20 cellular contexts compared by ENCODE assay signal in the genomic region with DNA sequence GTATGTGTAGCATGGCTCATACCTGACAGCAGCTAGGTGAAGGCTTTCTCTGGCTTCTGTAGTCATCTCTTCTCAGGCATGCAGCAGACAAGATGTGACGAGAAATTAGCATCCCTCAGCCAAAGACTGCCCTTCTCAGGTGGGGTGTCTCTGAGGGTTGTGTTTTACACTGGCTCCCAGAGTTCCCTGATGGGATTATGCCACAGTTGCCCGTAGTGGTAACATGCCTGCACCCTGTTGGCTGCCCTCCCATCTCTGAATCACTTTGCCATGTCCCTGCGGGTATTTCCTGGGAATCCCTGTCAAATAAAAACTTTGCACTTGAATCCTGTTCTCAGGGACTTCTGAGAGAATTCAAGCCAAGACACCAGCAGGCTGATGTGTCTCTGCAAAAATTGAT.
DNase-seq lines count a peak whose midpoint lies in the region; ATAC-seq, FAIRE-seq and TF ChIP-seq lines count a peak whose summit lies in the region.
"Had no signal": no experiment of that assay in that cellular context is flagged by ENCODE, and none has a peak within 500 bp of the region (broad histone marks: within the 10 kb centered on the region; RNA-seq: fewer than 3 reads in every experiment).

No MANE protein-coding gene starts in this region.

- H3K27ac Mint-ChIP-seq in activated CD8-positive, alpha-beta memory T cell treated with anti-CD3 and anti-CD28 coated beads, Interleukin-2, amount 10 ng/mL, durations not matched to agents 7 days and 5 days: no peak overlapping the region
- H3K27ac Mint-ChIP-seq: activated naive CD8-positive, alpha-beta T cell treated with anti-CD3 and anti-CD28 coated beads for 36 hours; endodermal cell; GM23338; immature natural killer cell had no signal

- no peak overlapping the region for H3K14ac ChIP-seq in H1 (ENCODE audit: insufficient read length)

- H3K9me3 ChIP-seq in GM23248 (ENCODE audit: low read depth) (no peaks in the 10 kb centered on the region), H1 (ENCODE audit: insufficient read depth in 2 of 2, low read depth in 1 of 2, low read length in 1 of 2) (no peaks in the 10 kb centered on the region), prostate gland (no peaks in the 10 kb centered on the region)
- H3K9me3 ChIP-seq: body of pancreas, colonic mucosa had no signal

- no peak overlapping the region for H2BK15ac ChIP-seq in H1 (ENCODE audit: low read length)

- H2BK12ac ChIP-seq in H1 (ENCODE audit: low read depth, low read length): peak overlapping the region; percentile 27; the same call in 1 of the 2 replicates

- DNase-seq in GM23248: peak; percentile 24
- DNase-seq in RCC 7860 (ENCODE audit: low spot score): peak; percentile 10
- no peak for DNase-seq in H1 (ENCODE audit: low read depth in 1 of 2, low spot score in 2 of 2)
- peak; percentile 26 for DNase-seq in prostate gland (ENCODE audit: low spot score)
- DNase-seq in stimulated activated naive CD4-positive, alpha-beta T cell treated with Interleukin-2 at 50 U/mL for 16 hours (lab: John Stamatoyannopoulos, UW): no peak
- DNase-seq in activated naive CD4-positive, alpha-beta T cell treated with Interleukin-2 at 50 U/mL for 16 hours: no peak
- no peak for DNase-seq in nucleus accumbens (lab: John Stamatoyannopoulos, UW)
- no peak for DNase-seq in activated CD8-positive, alpha-beta memory T cell treated with anti-CD3 and anti-CD28 coated beads, Interleukin-2, amount 10 ng/mL, durations not matched to agents 7 days and 5 days
- DNase-seq: activated naive CD8-positive, alpha-beta T cell treated with anti-CD3 and anti-CD28 coated beads for 36 hours; body of pancreas; colonic mucosa; endodermal cell; immature natural killer cell; Karpas-422; NCI-H1105 treated with DMSO at 0.1 percent for 48 hours; NCI-H510A treated with DMSO at 0.1 percent for 48 hours; NK-92 treated with Interleukin-12 subunit alpha and Interleukin-12 subunit beta, amount 100 ng/mL, for 24 hours; right cardiac atrium; RPMI8226 had no signal

- H3K36me3 ChIP-seq in GM23248 (ENCODE audit: low read depth) (no peaks in the 10 kb centered on the region), H1 (ENCODE audit: control insufficient read depth in 2 of 4, insufficient read depth in 4 of 4, low read length in 3 of 4) (no peaks in the 10 kb centered on the region), prostate gland (no peaks in the 10 kb centered on the region)
- H3K36me3 ChIP-seq: colonic mucosa had no signal

- no peaks in the 10 kb centered on the region for H3K9me2 ChIP-seq in GM23248 (ENCODE audit: insufficient read depth)

- no peak overlapping the region for H2AK5ac ChIP-seq in H1 (ENCODE audit: low read depth, low read length)

- in situ Hi-C loops in GM23248 (cut with MboI): loop anchor here (25.0 kb wide), 1 partner anchor 880 kb away; no protein-coding TSS in a partner anchor

- H3K4me1 ChIP-seq in GM23248 (ENCODE audit: insufficient read depth) (peaks cover 36% of the 10 kb centered on the region), H1 (replicated peaks in 1 of 4; ENCODE audit: control insufficient read depth in 3 of 4, insufficient read depth in 4 of 4, low read length in 3 of 4) (peaks cover 0 to 15% (median 9%) of the 10 kb centered on the region in 4 experiments; a peak in 6 of 7 replicates), prostate gland (replicated peaks) (no peaks in the 10 kb centered on the region)
- H3K4me1 ChIP-seq: body of pancreas, colonic mucosa had no signal

- H3K27me3 ChIP-seq in GM23248 (replicated peaks; ENCODE audit: insufficient read depth) (no peaks in the 10 kb centered on the region), H1 (replicated peaks in 1 of 4; ENCODE audit: control insufficient read depth in 3 of 4, extremely low read depth in 1 of 4, insufficient read depth in 3 of 4, low read length in 3 of 4) (peaks cover 0 to 2% (median under 1%) of the 10 kb centered on the region in 4 experiments; a peak in 1 of 7 replicates), prostate gland (replicated peaks; ENCODE audit: insufficient read depth) (no peaks in the 10 kb centered on the region)
- H3K27me3 ChIP-seq: body of pancreas, colonic mucosa had no signal

- no peak for TF ChIP-seq POLR2A in H1 (IDR thresholded peaks at IDR 0.05; ENCODE audit: control extremely low read depth in 1 of 2, low read depth in 2 of 2, low read length in 2 of 2)
- TF ChIP-seq POLR2A in prostate gland (IDR thresholded peaks at IDR 0.05): no peak

- no peak for TF ChIP-seq RAD21 in H1 (IDR thresholded peaks at IDR 0.05 in 1 of 2, conservative IDR thresholded peaks at IDR 0.05 in 1 of 2; ENCODE audit: low read depth in 2 of 2, low read length in 2 of 2)

- peaks cover 6% of the 10 kb centered on the region for H3F3A ChIP-seq in GM23248 (ENCODE audit: insufficient read depth)

- no peak overlapping the region for H3K4me3 ChIP-seq in GM23248
- no peak overlapping the region for H3K4me3 ChIP-seq in H1 (ENCODE audit: extremely low read depth in 1 of 4, insufficient read depth in 2 of 4, low read depth in 3 of 4, low read length in 4 of 4)
- no peak overlapping the region for H3K4me3 ChIP-seq in prostate gland
- H3K4me3 ChIP-seq: body of pancreas, colonic mucosa, GM23338 had no signal

- CTCF ChIA-PET in H1 (lab: Charles Lee; ENCODE audit: partially characterized antibody): interaction anchor here (1.6 kb wide), 1 partner anchor 26 kb away, joined by 7 read pairs; no protein-coding TSS in a partner anchor
- CTCF ChIA-PET in activated CD8-positive, alpha-beta memory T cell treated with anti-CD3 and anti-CD28 coated beads, Interleukin-2, amount 10 ng/mL, durations not matched to agents 7 days and 5 days (lab: Charles Lee): no interaction called here

- no peak overlapping the region for H3K23ac ChIP-seq in H1 (ENCODE audit: insufficient read length)

- intact Hi-C loops in prostate gland (cut with DNase I): loop anchor here (10.0 kb wide), 4 partner anchors 433 to 913 kb away; partner anchors contain the start of gene WNT5A

- H2AFZ ChIP-seq in GM23248: no peak overlapping the region
- no peak overlapping the region for H2AFZ ChIP-seq in H1 (ENCODE audit: low read length)
- H2AFZ ChIP-seq: GM23338 had no signal

- H4K91ac ChIP-seq in H1 (replicated peaks; ENCODE audit: insufficient read length, low read length): no peak overlapping the region

- WGBS in GM23248 (ENCODE audit: low coverage in 1 of 2, low lambda C conversion rate in 2 of 2, missing lambda C conversion rate in 2 of 2), 2 experiments: 78 to 92% methylated on average over 3 of the region's 3 CpGs
- WGBS in H1 (ENCODE audit: extremely low coverage in 1 of 2, insufficient coverage in 1 of 2, insufficient read length in 1 of 2, insufficient replicate concordance in 2 of 2, low coverage in 1 of 2, low lambda C conversion rate in 2 of 2, missing lambda C conversion rate in 1 of 2), 2 experiments: 95% methylated on average over 3 of the region's 3 CpGs; no CpG with 5 or more reads in 1 of the 2 experiments
- WGBS in prostate gland: 43% methylated on average over 3 of the region's 3 CpGs

- no peak overlapping the region for H2BK5ac ChIP-seq in H1 (ENCODE audit: low read depth, low read length)

- H3K23me2 ChIP-seq in H1 (ENCODE audit: low read depth, low read length): no peaks in the 10 kb centered on the region

- H4K20me1 ChIP-seq in GM23248 (ENCODE audit: insufficient read depth): no peaks in the 10 kb centered on the region
- H4K20me1 ChIP-seq in H1 (replicated peaks in 1 of 2; ENCODE audit: control insufficient read depth in 1 of 2, insufficient read depth in 2 of 2, low read length in 2 of 2): no peaks in the 10 kb centered on the region

- no peak overlapping the region for H3K4me3 Mint-ChIP-seq in activated CD8-positive, alpha-beta memory T cell treated with anti-CD3 and anti-CD28 coated beads, Interleukin-2, amount 10 ng/mL, durations not matched to agents 7 days and 5 days
- H3K4me3 Mint-ChIP-seq: activated naive CD8-positive, alpha-beta T cell treated with anti-CD3 and anti-CD28 coated beads for 36 hours; endodermal cell; GM23338; immature natural killer cell had no signal

- no peaks in the 10 kb centered on the region for H3K4me1 Mint-ChIP-seq in activated CD8-positive, alpha-beta memory T cell treated with anti-CD3 and anti-CD28 coated beads, Interleukin-2, amount 10 ng/mL, durations not matched to agents 7 days and 5 days
- H3K4me1 Mint-ChIP-seq: activated naive CD8-positive, alpha-beta T cell treated with anti-CD3 and anti-CD28 coated beads for 36 hours; endodermal cell; immature natural killer cell had no signal

- no peak overlapping the region for H2BK120ac ChIP-seq in H1 (replicated peaks; ENCODE audit: low read depth, low read length)

- H4K8ac ChIP-seq in H1 (ENCODE audit: extremely low read depth, insufficient read depth, low read length): no peak overlapping the region

- H3K9ac ChIP-seq in GM23248 (no peak overlapping the region), H1 (replicated peaks in 1 of 4; ENCODE audit: extremely low read depth in 1 of 4, low read depth in 3 of 4, low read length in 3 of 4) (no peak overlapping the region)

- H3K18ac ChIP-seq in H1 (ENCODE audit: extremely low read depth, low read length): no peak overlapping the region

- TF ChIP-seq CTCF in H1 (IDR thresholded peaks at IDR 0.05; ENCODE audit: control extremely low read depth in 1 of 3, insufficient read depth in 1 of 3, low read depth in 1 of 3, low read length in 3 of 3) (no peak), prostate gland (IDR thresholded peaks at IDR 0.05) (no peak)

- POLR2A ChIA-PET in H1 (lab: Charles Lee; ENCODE audit: partially characterized antibody): no interaction called here

- H3K36me3 Mint-ChIP-seq in activated CD8-positive, alpha-beta memory T cell treated with anti-CD3 and anti-CD28 coated beads, Interleukin-2, amount 10 ng/mL, durations not matched to agents 7 days and 5 days: no peaks in the 10 kb centered on the region
- H3K36me3 Mint-ChIP-seq: activated naive CD8-positive, alpha-beta T cell treated with anti-CD3 and anti-CD28 coated beads for 36 hours; immature natural killer cell had no signal

- FAIRE-seq in RCC 7860 (lab: Jason Lieb, UNC) (no peak), H1 (lab: Jason Lieb, UNC) (no peak)

- peaks cover 2% of the 10 kb centered on the region for H3K9me3 Mint-ChIP-seq in activated CD8-positive, alpha-beta memory T cell treated with anti-CD3 and anti-CD28 coated beads, Interleukin-2, amount 10 ng/mL, durations not matched to agents 7 days and 5 days (ENCODE audit: low read depth)
- H3K9me3 Mint-ChIP-seq: activated naive CD8-positive, alpha-beta T cell treated with anti-CD3 and anti-CD28 coated beads for 36 hours; endodermal cell; GM23338 had no signal

- H3K27me3 Mint-ChIP-seq in activated CD8-positive, alpha-beta memory T cell treated with anti-CD3 and anti-CD28 coated beads, Interleukin-2, amount 10 ng/mL, durations not matched to agents 7 days and 5 days: no peaks in the 10 kb centered on the region

- no peak overlapping the region for H3K4ac ChIP-seq in H1 (replicated peaks; ENCODE audit: insufficient read length, low read depth, low read length)

- no peak overlapping the region for H2BK20ac ChIP-seq in H1 (ENCODE audit: low read length)

- no peak overlapping the region for H3K56ac ChIP-seq in H1 (replicated peaks; ENCODE audit: insufficient read length, low read depth, low read length)

- no peak for TF ChIP-seq EP300 in H1 (IDR thresholded peaks at IDR 0.05; ENCODE audit: borderline replicate concordance in 1 of 2, low read depth in 2 of 2, low read length in 2 of 2)

- H3K79me1 ChIP-seq in H1 (ENCODE audit: low read depth, low read length): no peaks in the 10 kb centered on the region

- H3K79me2 ChIP-seq in GM23248 (ENCODE audit: insufficient read depth) (no peaks in the 10 kb centered on the region), H1 (ENCODE audit: control insufficient read depth in 1 of 2, insufficient read depth in 2 of 2, low read length in 2 of 2) (no peaks in the 10 kb centered on the region)

- H3K4me2 ChIP-seq in GM23248 (ENCODE audit: unreplicated experiment): no peak overlapping the region
- no peak overlapping the region for H3K4me2 ChIP-seq in H1 (ENCODE audit: insufficient read depth in 1 of 2, low read depth in 2 of 2, low read length in 2 of 2)

- no peak overlapping the region for H3K27ac ChIP-seq in GM23248
- H3K27ac ChIP-seq in H1 (ENCODE audit: low read depth, low read length): no peak overlapping the region
- no peak overlapping the region for H3K27ac ChIP-seq in prostate gland
- H3K27ac ChIP-seq: body of pancreas, colonic mucosa had no signal

- no peak overlapping the region for H4K5ac ChIP-seq in H1 (ENCODE audit: insufficient read length, low read depth, low read length)

- no peak for ATAC-seq in activated CD8-positive, alpha-beta memory T cell treated with anti-CD3 and anti-CD28 coated beads, Interleukin-2, amount 10 ng/mL, durations not matched to agents 7 days and 5 days
- ATAC-seq: body of pancreas, right cardiac atrium had no signal

Comparison
In these comparisons a context has a peak if more than half of its experiments do, and no peak if none do; other contexts are left out.
1. DNase-seq: peak in GM23248 (single experiment), RCC 7860 (single experiment) and prostate gland (single experiment); none in H1 (0 of 2), stimulated activated naive CD4-positive, alpha-beta T cell treated with Interleukin-2 at 50 U/mL for 16 hours (single experiment), activated naive CD4-positive, alpha-beta T cell treated with Interleukin-2 at 50 U/mL for 16 hours (single experiment), nucleus accumbens (0 of 56) and activated CD8-positive, alpha-beta memory T cell treated with anti-CD3 and anti-CD28 coated beads, Interleukin-2, amount 10 ng/mL, durations not matched to agents 7 days and 5 days (single experiment).